In the genomic region with DNA sequence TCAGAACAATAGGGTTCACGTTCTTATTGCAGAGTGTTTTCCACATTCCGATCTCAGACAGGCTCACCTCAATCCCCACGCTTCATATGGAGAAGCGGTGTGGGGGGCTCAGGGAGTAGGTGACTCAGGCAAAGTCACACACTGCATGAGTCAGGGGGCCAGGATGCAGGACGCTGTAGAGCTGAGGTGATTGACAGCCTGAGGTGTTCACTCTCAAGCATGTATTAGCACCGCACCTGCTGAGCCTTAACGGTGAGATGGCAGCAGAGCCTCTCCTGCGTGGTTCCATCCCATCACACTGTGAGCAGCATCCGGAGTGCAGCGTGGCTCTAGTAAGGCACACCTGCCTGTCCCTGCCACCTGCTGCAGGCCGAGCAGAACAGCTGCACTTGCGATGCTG, we compare ENCODE assay signal across 20 cellular contexts.
"Had no signal": no experiment of that assay in that cellular context is flagged by ENCODE, and none has a peak within 500 bp of the region (broad histone marks: within the 10 kb centered on the region; RNA-seq: fewer than 3 reads in every experiment).

No MANE protein-coding gene starts in this region.

- H3K27ac Mint-ChIP-seq: activated B cell treated with CpG ODN at 0.5 μM for 24 hours; activated naive CD8-positive, alpha-beta T cell treated with anti-CD3 and anti-CD28 coated beads for 36 hours; effector memory CD8-positive, alpha-beta T cell; memory B cell; nephron had no signal

- H3K27me3 Mint-ChIP-seq: activated B cell treated with CpG ODN at 0.5 μM for 24 hours; activated naive CD8-positive, alpha-beta T cell treated with anti-CD3 and anti-CD28 coated beads for 36 hours; central memory CD8-positive, alpha-beta T cell; effector memory CD8-positive, alpha-beta T cell; memory B cell had no signal

- H3K4me1 Mint-ChIP-seq: activated B cell treated with CpG ODN at 0.5 μM for 24 hours; activated naive CD8-positive, alpha-beta T cell treated with anti-CD3 and anti-CD28 coated beads for 36 hours; central memory CD8-positive, alpha-beta T cell; memory B cell; nephron had no signal

- H3K4me3 Mint-ChIP-seq: activated B cell treated with CpG ODN at 0.5 μM for 24 hours; activated naive CD8-positive, alpha-beta T cell treated with anti-CD3 and anti-CD28 coated beads for 36 hours; activated T-cell treated with anti-CD3 and anti-CD28 coated beads, Interleukin-2, amount 50 U/mL, for 4 hours; central memory CD8-positive, alpha-beta T cell; effector memory CD8-positive, alpha-beta T cell; memory B cell; nephron had no signal

- ATAC-seq: activated T-cell treated with anti-CD3 and anti-CD28 coated beads, Interleukin-2, amount 50 U/mL, for 4 hours; effector memory CD8-positive, alpha-beta T cell; esophagus mucosa; pancreas; right cardiac atrium; stimulated activated naive CD8-positive, alpha-beta T cell treated with anti-CD3 and anti-CD28 coated beads, Interleukin-15, Interleukin-2, amounts not matched to agents 100 U/mL and 50 U/mL, for 24 hours had no signal

- H3K36me3 Mint-ChIP-seq: activated naive CD8-positive, alpha-beta T cell treated with anti-CD3 and anti-CD28 coated beads for 36 hours had no signal

- DNase-seq: activated B cell treated with CpG ODN at 0.5 μM for 24 hours; activated CD4-positive, alpha-beta T cell treated with anti-CD3 and anti-CD28 coated beads for 4 hours; activated CD4-positive, alpha-beta T cell treated with anti-CD3 and anti-CD28 coated beads, Interleukin-2, amount 50 U/mL, for 48 hours; activated CD8-positive, alpha-beta memory T cell treated with anti-CD3 and anti-CD28 coated beads, Interleukin-2, amount 50 U/mL, for 48 hours; activated naive CD4-positive, alpha-beta T cell treated with Interleukin-2 at 50 U/mL for 16 hours; activated naive CD8-positive, alpha-beta T cell treated with anti-CD3 and anti-CD28 coated beads for 36 hours; activated T-cell treated with anti-CD3 and anti-CD28 coated beads, Interleukin-2, amount 50 U/mL, for 4 hours; dorsolateral prefrontal cortex; effector memory CD8-positive, alpha-beta T cell; hippocampal formation; pancreas; right cardiac atrium; stimulated activated CD4-positive, alpha-beta T cell treated with anti-CD3 and anti-CD28 coated beads, Interleukin-12 subunit alpha, Interleukin-12 subunit beta, amount 100 ng/mL, for 4 hours; stimulated activated CD4-positive, alpha-beta T cell treated with anti-CD3 and anti-CD28 coated beads, Interleukin-4, amount 100 ng/mL, for 4 hours; stimulated activated naive CD8-positive, alpha-beta T cell treated with anti-CD3 and anti-CD28 coated beads, Interleukin-15, Interleukin-2, amounts not matched to agents 100 U/mL and 50 U/mL, for 24 hours; upper lobe of left lung had no signal
